In genomic region chr4:48905363-48906015, GRCh38 we compare ENCODE assay signal across 8 cellular contexts. TPM values are rescaled to one million over a fixed set of nuclear protein-coding genes. Genes with fewer than 3 reads are reported as not detected.
A peak's percentile ranks its signal among the peaks of the same experiment; 100 is the strongest.
DNase-seq lines count a peak whose midpoint lies in the region; ATAC-seq and TF ChIP-seq lines count a peak whose summit lies in the region.

No MANE protein-coding gene starts in this region.

- H3K27ac Mint-ChIP-seq in activated T-cell treated with anti-CD3 and anti-CD28 coated beads, Interleukin-2, amount 50 U/mL, for 72 hours: peak overlapping the region; percentile 39
- no peak overlapping the region for H3K27ac Mint-ChIP-seq in WTC11

- no peaks in the 10 kb centered on the region for H3K27me3 Mint-ChIP-seq in activated T-cell treated with anti-CD3 and anti-CD28 coated beads, Interleukin-2, amount 50 U/mL, for 72 hours (ENCODE audit: low read depth)
- H3K27me3 Mint-ChIP-seq in WTC11 (ENCODE audit: low read depth): peaks cover 2% of the 10 kb centered on the region; the same call in 1 of the 2 replicates

- ATAC-seq in activated T-cell treated with anti-CD3 and anti-CD28 coated beads, Interleukin-2, amount 50 U/mL, for 72 hours (replicated peaks in 1 of 2): no peak
- ATAC-seq in WTC11 (no peak), GM19463 (IDR thresholded peaks at IDR 0.05; ENCODE audit: unreplicated experiment) (no peak), GM19397 (IDR thresholded peaks at IDR 0.05; ENCODE audit: unreplicated experiment) (no peak), HG02571 (IDR thresholded peaks at IDR 0.05; ENCODE audit: unreplicated experiment) (no peak)

- peaks cover 73% of the 10 kb centered on the region for H3K4me1 Mint-ChIP-seq in activated T-cell treated with anti-CD3 and anti-CD28 coated beads, Interleukin-2, amount 50 U/mL, for 72 hours (ENCODE audit: low read depth)
- H3K4me1 Mint-ChIP-seq in WTC11: peaks cover 25% of the 10 kb centered on the region

- H3K9me3 Mint-ChIP-seq in activated T-cell treated with anti-CD3 and anti-CD28 coated beads, Interleukin-2, amount 50 U/mL, for 72 hours: no peaks in the 10 kb centered on the region
- no peaks in the 10 kb centered on the region for H3K9me3 Mint-ChIP-seq in WTC11

- H3K4me3 Mint-ChIP-seq in activated T-cell treated with anti-CD3 and anti-CD28 coated beads, Interleukin-2, amount 50 U/mL, for 72 hours: peak overlapping the region; percentile 38 to 96
- peak overlapping the region; percentile 84 for H3K4me3 Mint-ChIP-seq in WTC11

- DNase-seq in activated T-cell treated with anti-CD3 and anti-CD28 coated beads, Interleukin-2, amount 50 U/mL, for 72 hours: no peak
- no peak for DNase-seq in activated T-cell treated with anti-CD3 and anti-CD28 coated beads, Interleukin-2, amount 50 U/mL, for 48 hours
- DNase-seq in WTC11 (ENCODE audit: low spot score) (no peak), iPS-NIHi7 (ENCODE audit: extremely low spot score) (peak; percentile 19), stromal cell of bone marrow (ENCODE audit: low read depth) (peak; percentile 37)

- POLR2A ChIA-PET in WTC11 (lab: Charles Lee): no interaction called here

- TF ChIP-seq CTCF in WTC11 (IDR thresholded peaks at IDR 0.05): no peak

- peaks cover 7 to 11% of the 10 kb centered on the region in 2 donors for H3K36me3 Mint-ChIP-seq in activated T-cell treated with anti-CD3 and anti-CD28 coated beads, Interleukin-2, amount 50 U/mL, for 72 hours (ENCODE audit: insufficient read depth in 2 of 2)
- peaks cover 22% of the 10 kb centered on the region for H3K36me3 Mint-ChIP-seq in WTC11

- CTCF ChIA-PET in WTC11 (lab: Charles Lee): interaction anchor here (0.5 to 1.3 kb wide), 2 partner anchors 39 kb away, joined by 5 to 10 read pairs; no protein-coding TSS in a partner anchor

TF ChIP-seq in WTC11, 78 proteins besides CTCF, POLR2A, EP300 and RAD21:
- TF ChIP-seq CREB1 (CRISPR knock-in tag; IDR thresholded peaks at IDR 0.05): no peak
- TF ChIP-seq FOXP1 (CRISPR knock-in tag; IDR thresholded peaks at IDR 0.05; ENCODE audit: borderline replicate concordance): no peak
- TF ChIP-seq, protein P1, sequence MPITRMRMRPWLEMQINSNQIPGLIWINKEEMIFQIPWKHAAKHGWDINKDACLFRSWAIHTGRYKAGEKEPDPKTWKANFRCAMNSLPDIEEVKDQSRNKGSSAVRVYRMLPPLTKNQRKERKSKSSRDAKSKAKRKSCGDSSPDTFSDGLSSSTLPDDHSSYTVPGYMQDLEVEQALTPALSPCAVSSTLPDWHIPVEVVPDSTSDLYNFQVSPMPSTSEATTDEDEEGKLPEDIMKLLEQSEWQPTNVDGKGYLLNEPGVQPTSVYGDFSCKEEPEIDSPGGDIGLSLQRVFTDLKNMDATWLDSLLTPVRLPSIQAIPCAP (CRISPR knock-in tag; IDR thresholded peaks at IDR 0.05): no peak
- no peak for TF ChIP-seq ZNF416 (CRISPR knock-in tag; IDR thresholded peaks at IDR 0.05)
TF ChIP-seq in WTC11: peak in this region for 0.

RNA-seq across cellular contexts. Expression of gene OCIAD2, which starts 1.1 kb away (rescaled TPM):
- 10 to 100 TPM; 71.1 to 86.2 TPM for total RNA-seq in activated T-cell treated with anti-CD3 and anti-CD28 coated beads, Interleukin-2, amount 50 U/mL, for 72 hours
- 82.7 to 103 TPM (median 91.3 TPM) in 3 replicates for total RNA-seq in WTC11 (2021)

Comparison
In these comparisons a context has a peak if more than half of its experiments do, and no peak if none do; other contexts are left out.
1. DNase-seq: peak in iPS-NIHi7 (single experiment) and stromal cell of bone marrow (single experiment); none in activated T-cell treated with anti-CD3 and anti-CD28 coated beads, Interleukin-2, amount 50 U/mL, for 72 hours (0 of 2), activated T-cell treated with anti-CD3 and anti-CD28 coated beads, Interleukin-2, amount 50 U/mL, for 48 hours (0 of 2) and WTC11 (single experiment).